In genomic region chr1:227726924-227727599, GRCh38 we compare ENCODE assay signal across 1 cellular context.
TF ChIP-seq lines count a peak whose summit lies in the region.

No MANE protein-coding gene starts in this region.

TF ChIP-seq in HepG2, 621 proteins besides CTCF, POLR2A, EP300 and RAD21:
- TF ChIP-seq ARID5B (CRISPR knock-in tag; IDR thresholded peaks at IDR 0.05) (no peak), DRAP1 (CRISPR knock-in tag; IDR thresholded peaks at IDR 0.05) (no peak)
